In the genomic region with DNA sequence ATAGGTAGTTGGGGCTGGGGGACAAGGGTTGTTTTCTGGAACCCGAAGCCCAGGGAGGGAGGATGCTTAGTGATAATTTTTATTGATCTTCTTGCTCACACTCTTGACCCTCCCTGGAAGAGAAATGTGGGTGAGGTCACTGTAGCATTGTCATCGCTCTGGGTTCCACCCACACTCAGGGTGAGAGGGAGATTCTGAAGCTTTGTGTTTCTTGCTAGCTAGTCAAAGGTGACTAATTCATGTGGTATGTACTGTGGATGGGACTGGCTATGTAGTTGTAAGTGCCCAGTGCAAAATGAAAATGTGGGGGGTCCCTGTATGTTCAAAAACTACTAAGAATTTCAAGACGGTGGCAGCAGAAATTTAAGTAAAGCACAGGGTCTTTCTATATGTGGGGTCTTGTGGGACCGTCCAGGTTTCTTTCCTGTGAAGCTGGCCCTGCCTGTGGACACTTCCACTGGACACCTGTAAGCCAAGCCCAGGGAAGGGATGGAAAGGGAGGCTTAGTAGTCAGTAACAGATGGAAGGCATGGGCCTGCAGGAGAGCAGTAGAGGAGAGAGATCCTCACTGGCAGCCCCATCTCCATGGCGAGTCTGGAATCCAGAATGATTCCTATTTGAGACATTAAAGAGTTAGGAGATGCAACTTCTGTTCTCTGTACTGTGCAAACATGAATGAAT, we compare ENCODE assay signal across 12 cellular contexts. TPM values are rescaled to one million over a fixed set of nuclear protein-coding genes. Genes with fewer than 3 reads are reported as not detected.
DNase-seq lines count a peak whose midpoint lies in the region; ATAC-seq, FAIRE-seq and TF ChIP-seq lines count a peak whose summit lies in the region.
"Had no signal": no experiment of that assay in that cellular context is flagged by ENCODE, and none has a peak within 500 bp of the region (broad histone marks: within the 10 kb centered on the region; RNA-seq: fewer than 3 reads in every experiment).

No MANE protein-coding gene starts in this region.

- no peak overlapping the region for H3K4me3 Mint-ChIP-seq in CD4-positive, alpha-beta T cell

- no TSS peak for BruUV-seq in mammary epithelial cell (replicated peaks; lab: Mats Ljungman, UMichigan)

- no peaks in the 10 kb centered on the region for H3K79me2 ChIP-seq in mammary epithelial cell (ENCODE audit: insufficient read depth, low read length)

- TF ChIP-seq CTCF in mammary epithelial cell (conservative IDR thresholded peaks at IDR 0.05 in 1 of 2, IDR thresholded peaks at IDR 0.05 in 1 of 2; ENCODE audit: extremely low read depth in 1 of 2, insufficient read depth in 1 of 2, low read depth in 1 of 2, low read length in 2 of 2) (no peak), left lung (IDR thresholded peaks at IDR 0.05) (no peak), Peyer's patch (IDR thresholded peaks at IDR 0.05) (no peak)
- no peak for TF ChIP-seq CTCF in CD4-positive, alpha-beta T cell (IDR thresholded peaks at IDR 0.05)

- H3K4me3 ChIP-seq in mammary epithelial cell (replicated peaks in 1 of 3; ENCODE audit: insufficient read depth in 1 of 3, low read depth in 2 of 3, low read length in 3 of 3) (no peak overlapping the region), left lung (no peak overlapping the region), Peyer's patch (no peak overlapping the region)

- H3K4me1 ChIP-seq in mammary epithelial cell (ENCODE audit: insufficient read depth, low read length) (peaks cover 9% of the 10 kb centered on the region), left lung (no peaks in the 10 kb centered on the region), Peyer's patch (no peaks in the 10 kb centered on the region)

- in situ Hi-C loops in mammary epithelial cell (cut with MboI; ENCODE audit: low sequenced_read_pairs in 2 of 2), result no loop called here

- ATAC-seq in left lung (peak; percentile 88), HG03097 (IDR thresholded peaks at IDR 0.05; ENCODE audit: low FRiP score, unreplicated experiment) (no peak)
- ATAC-seq in CD4-positive, alpha-beta T cell (ENCODE audit: poor library complexity), result no peak
- ATAC-seq: left ventricle myocardium superior had no signal

- H3K4me2 ChIP-seq in mammary epithelial cell (ENCODE audit: insufficient read depth, low read depth, low read length), result peak overlapping the region; percentile 12

- no peaks in the 10 kb centered on the region for H3K36me3 ChIP-seq in mammary epithelial cell (ENCODE audit: insufficient read depth, low read length)
- H3K36me3 ChIP-seq in left lung, result no peaks in the 10 kb centered on the region
- no peaks in the 10 kb centered on the region for H3K36me3 ChIP-seq in Peyer's patch

- intact Hi-C loops in mammary epithelial cell (cut with micrococcal nuclease), result no loop called here
- intact Hi-C loops in left lung (cut with DNase I), result no loop called here
- intact Hi-C loops in CD4-positive, alpha-beta T cell (cut with DNase I, micrococcal nuclease), result no loop called here

- H3K27ac ChIP-seq in mammary epithelial cell (ENCODE audit: insufficient read depth, low read depth, low read length) (peak overlapping the region; percentile 41), left lung (no peak overlapping the region), Peyer's patch (no peak overlapping the region)
- no peak overlapping the region for H3K27ac ChIP-seq in CD4-positive, alpha-beta T cell (ENCODE audit: low read depth, low read length)
- H3K27ac ChIP-seq: VCaP had no signal

- dilution Hi-C loops in mammary epithelial cell (cut with HindIII; ENCODE audit: low sequenced_read_pairs), result no loop called here

- no peaks in the 10 kb centered on the region for H3K9me3 Mint-ChIP-seq in CD4-positive, alpha-beta T cell

- FAIRE-seq in HTR-8/SVneo (lab: Jason Lieb, UNC), result peak; percentile 89

- no peak overlapping the region for H3K27ac Mint-ChIP-seq in CD4-positive, alpha-beta T cell

- POLR2A ChIA-PET in CD4-positive, alpha-beta T cell (lab: Charles Lee), result no interaction called here

- 61% methylated on average over 5 of the region's 5 CpGs for WGBS in mammary epithelial cell (ENCODE audit: low coverage, missing lambda C conversion rate)

- DNase-seq in AG20443 (ENCODE audit: low spot score) (peak; percentile 89), HTR-8/SVneo (ENCODE audit: insufficient read length, low spot score) (peak; percentile 89), mammary epithelial cell (peak; percentile 87), left lung (no peak), NCI-H2171 treated with DMSO at 0.1 percent for 48 hours (lab: John Stamatoyannopoulos, UW) (no peak), Peyer's patch (no peak)
- DNase-seq in CD4-positive, alpha-beta T cell, result no peak
- DNase-seq: DND-41, left ventricle myocardium superior, NCI-H748 treated with DMSO at 0.1 percent for 48 hours had no signal

- no peak overlapping the region for H3K9ac ChIP-seq in mammary epithelial cell (ENCODE audit: insufficient read depth, low read length)

- no peak for TF ChIP-seq POLR2A in Peyer's patch (IDR thresholded peaks at IDR 0.05)

- no peaks in the 10 kb centered on the region for H3K4me1 Mint-ChIP-seq in CD4-positive, alpha-beta T cell (ENCODE audit: low read depth)

- peak overlapping the region; percentile 35 for H2AFZ ChIP-seq in mammary epithelial cell (ENCODE audit: low read depth, low read length)

- H3K36me3 Mint-ChIP-seq in CD4-positive, alpha-beta T cell (ENCODE audit: low read depth), result no peaks in the 10 kb centered on the region

- H4K20me1 ChIP-seq in mammary epithelial cell (ENCODE audit: insufficient read depth, low read length), result no peaks in the 10 kb centered on the region

- H3K27me3 ChIP-seq in mammary epithelial cell (ENCODE audit: insufficient read depth, low read length) (no peaks in the 10 kb centered on the region), left lung (peaks cover 0 to 7% of the 10 kb centered on the region in 2 donors), Peyer's patch (no peaks in the 10 kb centered on the region)
- H3K27me3 ChIP-seq in CD4-positive, alpha-beta T cell (ENCODE audit: control insufficient read depth, insufficient read depth, low read length), result peaks cover 11% of the 10 kb centered on the region

- H3K9me3 ChIP-seq in mammary epithelial cell (replicated peaks; ENCODE audit: insufficient read depth, low read length) (no peaks in the 10 kb centered on the region), left lung (peaks cover 0 to 4% of the 10 kb centered on the region in 2 donors), Peyer's patch (no peaks in the 10 kb centered on the region)
- no peaks in the 10 kb centered on the region for H3K9me3 ChIP-seq in CD4-positive, alpha-beta T cell (ENCODE audit: control insufficient read depth, low read length)

- CTCF ChIA-PET in mammary epithelial cell (lab: Charles Lee; ENCODE audit: low non-redundant PET), result interaction anchor here (0.7 kb wide), 1 partner anchor 21 kb away, joined by 4 read pairs; no protein-coding TSS in a partner anchor
- CTCF ChIA-PET in CD4-positive, alpha-beta T cell (lab: Charles Lee), result no interaction called here

- H3K27me3 Mint-ChIP-seq in CD4-positive, alpha-beta T cell, result peaks cover 56% of the 10 kb centered on the region

RNA-seq across cellular contexts. Expression of gene TSN, which starts 35.0 kb away (rescaled TPM):
- total RNA-seq in mammary epithelial cell (10 to 100 TPM; 54.0 to 62.6 TPM), left lung (10 to 100 TPM; 51.3 to 56.9 TPM), Peyer's patch (10 to 100 TPM; 23.1 to 31.9 (median 30.2) TPM)
- polyA plus RNA-seq in mammary epithelial cell, result 31.7 TPM
- polyA minus RNA-seq in mammary epithelial cell, result 177 TPM
- 10 to 100 TPM; 49.1 to 50.9 TPM for total RNA-seq in CD4-positive, alpha-beta T cell

RNA-seq across cellular contexts. Expression of gene NIFK, which starts 53.7 kb away (rescaled TPM):
- total RNA-seq in mammary epithelial cell (10 to 100 TPM; 44.5 to 88.7 TPM), left lung (10 to 100 TPM; 34.6 to 46.2 TPM), Peyer's patch (100 to 1,000 TPM in 1 of 4 donors, 10 to 100 TPM in 3; 19.0 to 110 (median 35.7) TPM)
- 27.5 TPM for polyA plus RNA-seq in mammary epithelial cell
- polyA minus RNA-seq in mammary epithelial cell, result 14.3 TPM
- 10 to 100 TPM; 43.6 to 47.7 TPM for total RNA-seq in CD4-positive, alpha-beta T cell

Comparison
In these comparisons a context has a peak if more than half of its experiments do, and no peak if none do; other contexts are left out.
1. DNase-seq: peak in AG20443 (single experiment), HTR-8/SVneo (single experiment) and mammary epithelial cell (single experiment); none in left lung (0 of 2), NCI-H2171 treated with DMSO at 0.1 percent for 48 hours (single experiment), CD4-positive, alpha-beta T cell (0 of 10) and Peyer's patch (0 of 3).